Comparison of ENCODE assay signal across 8 cellular contexts in genomic region chr5:181223041-181223728, GRCh38.
DNase-seq lines count a peak whose midpoint lies in the region; ATAC-seq and FAIRE-seq lines count a peak whose summit lies in the region.

Gene TRIM41 (plus strand): TSS chr5:181223281. CDS start chr5:181224000, 719 bp downstream.

- H3K36me3 ChIP-seq in duodenal mucosa (ENCODE audit: control insufficient read depth in 1 of 2, insufficient read depth in 2 of 2, low read length in 2 of 2) = no peaks in the 10 kb centered on the region

- peaks cover 16 to 22% of the 10 kb centered on the region in 2 donors for H3K4me1 ChIP-seq in duodenal mucosa (ENCODE audit: control insufficient read depth in 1 of 2, insufficient read depth in 2 of 2, low read length in 2 of 2)

- H3K27ac ChIP-seq in duodenal mucosa (ENCODE audit: low read depth, low read length) = peak within 1 kb of the TSS; percentile 97

- ATAC-seq in HG03460 (IDR thresholded peaks at IDR 0.05; ENCODE audit: unreplicated experiment) = peak; percentile 61

- peak within 1 kb of the TSS; percentile 89 to 94 for H3K4me3 ChIP-seq in duodenal mucosa (ENCODE audit: low read depth in 1 of 2, low read length in 2 of 2)

- in situ Hi-C loops in ACHN (cut with HindIII; ENCODE audit: low pct_ligation_motif_present, low pct_unique_long_range_greater_than_20kb, low sequenced_read_pairs) = no loop called here

- no peaks in the 10 kb centered on the region for H3K27me3 ChIP-seq in duodenal mucosa (ENCODE audit: control insufficient read depth in 1 of 2, insufficient read depth in 2 of 2, low read length in 2 of 2)

- peak; percentile 89 for FAIRE-seq in GM19239 (lab: Jason Lieb, UNC)

- DNase-seq in ACHN = peak; percentile 95
- no peak for DNase-seq in GM19239 (ENCODE audit: insufficient read length, low spot score)
- peak; percentile 94 to 98 for DNase-seq in activated CD4-positive, alpha-beta T cell treated with anti-CD3 and anti-CD28 coated beads for 4 hours
- DNase-seq in medulla oblongata (ENCODE audit: extremely low spot score) = peak; percentile 99
- peak; percentile 96 for DNase-seq in stimulated activated CD8-positive, alpha-beta memory T cell treated with anti-CD3 and anti-CD28 coated beads, Interleukin-12 subunit alpha, Interleukin-12 subunit beta, amount 100 ng/mL, for 4 hours (ENCODE audit: low read depth)
- no peak for DNase-seq in amygdala (lab: John Stamatoyannopoulos, UW)

- no peaks in the 10 kb centered on the region for H3K9me3 ChIP-seq in duodenal mucosa (ENCODE audit: control insufficient read depth in 1 of 2, low read length in 2 of 2)

- peak within 1 kb of the TSS; percentile 80 to 94 for H3K9ac ChIP-seq in duodenal mucosa (ENCODE audit: low read depth in 1 of 2, low read length in 2 of 2)

Comparison
In these comparisons a context has a peak if more than half of its experiments do, and no peak if none do; other contexts are left out.
1. DNase-seq: peak in ACHN (single experiment), activated CD4-positive, alpha-beta T cell treated with anti-CD3 and anti-CD28 coated beads for 4 hours (2 of 2), medulla oblongata (single experiment) and stimulated activated CD8-positive, alpha-beta memory T cell treated with anti-CD3 and anti-CD28 coated beads, Interleukin-12 subunit alpha, Interleukin-12 subunit beta, amount 100 ng/mL, for 4 hours (single experiment); none in GM19239 (single experiment) and amygdala (0 of 56).